Comparison of ENCODE assay signal across 10 cellular contexts in the genomic region with DNA sequence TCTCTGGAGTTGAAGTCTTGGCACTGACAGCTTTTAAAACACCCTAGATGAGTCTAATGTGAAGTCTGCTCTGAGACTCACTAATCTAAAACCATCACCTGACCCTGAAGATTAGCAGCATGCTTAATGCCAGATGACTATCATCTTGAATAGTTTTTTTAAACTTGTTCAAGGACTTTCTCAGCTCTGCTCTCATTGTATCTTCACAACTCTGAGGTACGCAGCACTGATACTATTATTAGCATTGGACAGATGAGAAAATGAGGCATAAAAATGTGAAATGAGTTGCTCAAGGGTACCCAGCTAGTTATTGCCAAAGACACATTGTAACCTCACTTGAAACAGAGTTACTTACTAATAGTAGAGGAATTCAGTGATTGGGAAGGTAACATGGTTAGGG. TPM values are rescaled to one million over a fixed set of nuclear protein-coding genes. Genes with fewer than 3 reads are reported as not detected.
DNase-seq lines count a peak whose midpoint lies in the region; ATAC-seq, FAIRE-seq and TF ChIP-seq lines count a peak whose summit lies in the region.
"Had no signal": no experiment of that assay in that cellular context is flagged by ENCODE, and none has a peak within 500 bp of the region (broad histone marks: within the 10 kb centered on the region; RNA-seq: fewer than 3 reads in every experiment).

No MANE protein-coding gene starts in this region.

- H3K9me3 Mint-ChIP-seq in activated CD4-positive, alpha-beta T cell treated with anti-CD3 and anti-CD28 coated beads for 36 hours (ENCODE audit: low read depth) = no peaks in the 10 kb centered on the region
- H3K9me3 Mint-ChIP-seq in endodermal cell = no peaks in the 10 kb centered on the region

- peaks cover 17% of the 10 kb centered on the region for H3K36me3 Mint-ChIP-seq in activated CD4-positive, alpha-beta T cell treated with anti-CD3 and anti-CD28 coated beads for 36 hours (ENCODE audit: low read depth)
- H3K36me3 Mint-ChIP-seq in endodermal cell (ENCODE audit: low read depth) = no peaks in the 10 kb centered on the region

- H3K27ac ChIP-seq in endodermal cell (ENCODE audit: low read depth, low read length) (no peak overlapping the region), psoas muscle (peak overlapping the region; percentile 24), small intestine (ENCODE audit: low read depth in 1 of 2, low read length in 1 of 2) (no peak overlapping the region), kidney (ENCODE audit: low read depth in 2 of 2, low read length in 2 of 2) (no peak overlapping the region)
- H3K27ac ChIP-seq: Peyer's patch had no signal

- no peak for ATAC-seq in activated CD4-positive, alpha-beta T cell treated with anti-CD3 and anti-CD28 coated beads for 36 hours
- ATAC-seq in psoas muscle (no peak), GM21528 (IDR thresholded peaks at IDR 0.05; ENCODE audit: low FRiP score, unreplicated experiment) (no peak)

- WGBS in endodermal cell (ENCODE audit: insufficient coverage in 1 of 2, insufficient read length in 1 of 2), 2 experiments = 50% methylated on average over 1 of the region's 1 CpG
- WGBS in psoas muscle, 3 donors = 0 to 39% (median 21%) methylated on average over 1 of the region's 1 CpG
- WGBS in small intestine, 3 donors = 2 to 77% (median 45%) methylated on average over 1 of the region's 1 CpG

- no peak for TF ChIP-seq CTCF in endodermal cell (conservative IDR thresholded peaks at IDR 0.05)
- no peak for TF ChIP-seq CTCF in psoas muscle (IDR thresholded peaks at IDR 0.05)
- TF ChIP-seq CTCF in kidney (IDR thresholded peaks at IDR 0.05; ENCODE audit: borderline replicate concordance, extremely low read depth, insufficient read depth) = no peak

- no peaks in the 10 kb centered on the region for H3K27me3 Mint-ChIP-seq in activated CD4-positive, alpha-beta T cell treated with anti-CD3 and anti-CD28 coated beads for 36 hours
- H3K27me3 Mint-ChIP-seq in endodermal cell (ENCODE audit: insufficient read depth) = no peaks in the 10 kb centered on the region

- POLR2A ChIA-PET in activated CD4-positive, alpha-beta T cell treated with anti-CD3 and anti-CD28 coated beads for 36 hours (lab: Charles Lee) = interaction anchor here (0.6 to 1.2 kb wide), 4 partner anchors 14 to 49 kb away, joined by 3 to 5 read pairs (median 3); no protein-coding TSS in a partner anchor

- intact Hi-C loops in activated CD4-positive, alpha-beta T cell treated with anti-CD3 and anti-CD28 coated beads for 36 hours (cut with DNase I, micrococcal nuclease) = no loop called here
- intact Hi-C loops in psoas muscle (cut with DNase I) (loop anchor here in 1 of 2 donors (5.0 kb wide), 1 partner anchor 52 kb away; no protein-coding TSS in a partner anchor), kidney (cut with DNase I) (no loop called here)

- DNase-seq in activated CD4-positive, alpha-beta T cell treated with anti-CD3 and anti-CD28 coated beads for 36 hours = no peak
- no peak for DNase-seq in activated CD4-positive, alpha-beta T cell treated with anti-CD3 and anti-CD28 coated beads for 1 hour
- DNase-seq in NCI-H82 treated with DMSO at 0.1 percent for 48 hours (lab: John Stamatoyannopoulos, UW; ENCODE audit: unreplicated experiment) (peak; percentile 55), endodermal cell (no peak), psoas muscle (no peak), small intestine (no peak), kidney (no peak)
- DNase-seq: Peyer's patch had no signal

- H3K27me3 ChIP-seq in endodermal cell (ENCODE audit: control insufficient read depth, insufficient read depth, low read length, poor library complexity, severe bottlenecking) (no peaks in the 10 kb centered on the region), psoas muscle (ENCODE audit: insufficient read depth in 3 of 3, low read length in 2 of 3) (peaks cover 0 to 4% (median 0%) of the 10 kb centered on the region in 3 donors), small intestine (ENCODE audit: control insufficient read depth in 2 of 2, insufficient read depth in 2 of 2, low read length in 2 of 2) (no peaks in the 10 kb centered on the region)
- H3K27me3 ChIP-seq: Peyer's patch had no signal

- H3K4me3 ChIP-seq in endodermal cell (ENCODE audit: low read length) (no peak overlapping the region), psoas muscle (no peak overlapping the region), small intestine (ENCODE audit: low read depth in 1 of 2, low read length in 2 of 2) (no peak overlapping the region), kidney (ENCODE audit: low read length in 2 of 2) (no peak overlapping the region)
- H3K4me3 ChIP-seq: Peyer's patch had no signal

- H3K36me3 ChIP-seq in endodermal cell (ENCODE audit: control insufficient read depth, insufficient read depth, low read length) (no peaks in the 10 kb centered on the region), psoas muscle (ENCODE audit: insufficient read depth in 1 of 2, low read depth in 1 of 2) (no peaks in the 10 kb centered on the region), small intestine (ENCODE audit: control insufficient read depth in 2 of 2, insufficient read depth in 2 of 2, low read length in 2 of 2) (no peaks in the 10 kb centered on the region), kidney (ENCODE audit: control insufficient read depth in 1 of 2, insufficient read depth in 2 of 2, low read length in 2 of 2) (no peaks in the 10 kb centered on the region)
- H3K36me3 ChIP-seq: Peyer's patch had no signal

- H3K9me3 ChIP-seq in endodermal cell (ENCODE audit: control insufficient read depth, low read length) (no peaks in the 10 kb centered on the region), psoas muscle (no peaks in the 10 kb centered on the region), small intestine (ENCODE audit: control insufficient read depth, low read depth) (no peaks in the 10 kb centered on the region), kidney (ENCODE audit: control insufficient read depth in 1 of 2, low read length in 2 of 2) (no peaks in the 10 kb centered on the region)
- H3K9me3 ChIP-seq: Peyer's patch had no signal

- no peak for FAIRE-seq in small intestine (lab: Jason Lieb, UNC)
- no peak for FAIRE-seq in kidney (lab: Jason Lieb, UNC)
- FAIRE-seq: A204.1 had no signal

- H3K4me1 ChIP-seq in endodermal cell (ENCODE audit: control insufficient read depth, insufficient read depth, low read length) (peaks cover 14% of the 10 kb centered on the region), psoas muscle (peaks cover 29% of the 10 kb centered on the region), small intestine (ENCODE audit: control insufficient read depth in 2 of 2, insufficient read depth in 1 of 2, low read depth in 1 of 2, low read length in 1 of 2) (peaks cover 5 to 8% of the 10 kb centered on the region in 2 donors), kidney (ENCODE audit: control insufficient read depth in 1 of 2, insufficient read depth in 1 of 2, low read depth in 1 of 2, low read length in 2 of 2) (peaks cover 12 to 16% of the 10 kb centered on the region in 2 donors)
- H3K4me1 ChIP-seq: Peyer's patch had no signal

- peaks cover 19% of the 10 kb centered on the region for H3K4me1 Mint-ChIP-seq in activated CD4-positive, alpha-beta T cell treated with anti-CD3 and anti-CD28 coated beads for 36 hours
- H3K4me1 Mint-ChIP-seq in endodermal cell = peaks cover 15% of the 10 kb centered on the region

- CTCF ChIA-PET in activated CD4-positive, alpha-beta T cell treated with anti-CD3 and anti-CD28 coated beads for 36 hours (lab: Charles Lee) = interaction anchor here (0.8 to 1.5 kb wide), 4 partner anchors 47 to 110 kb away, joined by 3 to 5 read pairs (median 3); no protein-coding TSS in a partner anchor

- H3K4me3 Mint-ChIP-seq in activated CD4-positive, alpha-beta T cell treated with anti-CD3 and anti-CD28 coated beads for 36 hours = peak overlapping the region; percentile 38
- no peak overlapping the region for H3K4me3 Mint-ChIP-seq in endodermal cell

- peak overlapping the region; percentile 85 for H3K27ac Mint-ChIP-seq in activated CD4-positive, alpha-beta T cell treated with anti-CD3 and anti-CD28 coated beads for 36 hours
- H3K27ac Mint-ChIP-seq in endodermal cell = peak overlapping the region; percentile 40

- H3K9ac ChIP-seq in endodermal cell (ENCODE audit: extremely low read depth, low read length, poor library complexity, severe bottlenecking) = no peak overlapping the region
- H3K9ac ChIP-seq in kidney (ENCODE audit: low read length in 2 of 2) = no peak overlapping the region

RNA-seq across cellular contexts. Expression of gene SLC38A1, which starts 4.8 kb away (rescaled TPM):
- total RNA-seq in activated CD4-positive, alpha-beta T cell treated with anti-CD3 and anti-CD28 coated beads for 36 hours = 100 to 1,000 TPM; 167 to 180 TPM
- 100 to 1,000 TPM in 1 of 2 donors, 10 to 100 TPM in 1; 77.7 to 107 TPM for total RNA-seq in endodermal cell
- 101 TPM for polyA plus RNA-seq in endodermal cell (2013, experiment 1 of 2)
- polyA plus RNA-seq in endodermal cell (2013, experiment 2 of 2) = 82.0 TPM
- total RNA-seq in psoas muscle = 10 to 100 TPM; 17.3 to 58.8 (median 31.3) TPM
- 100 to 1,000 TPM in 2 of 3 donors, 10 to 100 TPM in 1; 50.6 to 338 (median 136) TPM for polyA plus RNA-seq in psoas muscle
- 10 to 100 TPM in 1 of 3 donors, 1 to 10 TPM in 2; 3.6 to 38.1 (median 5.1) TPM for polyA plus RNA-seq in small intestine
- 124 TPM for total RNA-seq in kidney
- 13.3 TPM for polyA plus RNA-seq in kidney (ENCODE audit: insufficient read depth, low read depth, low replicate concordance)
